12 cellular contexts compared by ENCODE assay signal in genomic region chr2:170950221-170950737, GRCh38. TPM values are rescaled to one million over a fixed set of nuclear protein-coding genes. Genes with fewer than 3 reads are reported as not detected.
DNase-seq lines count a peak whose midpoint lies in the region; ATAC-seq and TF ChIP-seq lines count a peak whose summit lies in the region.
"Had no signal": no experiment of that assay in that cellular context is flagged by ENCODE, and none has a peak within 500 bp of the region (broad histone marks: within the 10 kb centered on the region; RNA-seq: fewer than 3 reads in every experiment).

No MANE protein-coding gene starts in this region.

- no peak overlapping the region for H3K9ac ChIP-seq in OCI-LY3 (ENCODE audit: low read length)
- H3K9ac ChIP-seq: BLaER1 had no signal

- H2AFZ ChIP-seq in OCI-LY3 (ENCODE audit: low read depth, low read length), result no peak overlapping the region

- no peak for TF ChIP-seq EP300 in stomach (IDR thresholded peaks at IDR 0.05)

- H3K36me3 ChIP-seq in OCI-LY3 (replicated peaks; ENCODE audit: low read depth, low read length) (peaks cover 57% of the 10 kb centered on the region), stomach (peaks cover 58 to 65% (median 60%) of the 10 kb centered on the region in 4 donors)

- no peaks in the 10 kb centered on the region for H3K9me3 ChIP-seq in OCI-LY3 (ENCODE audit: insufficient read depth, low read length)
- no peaks in the 10 kb centered on the region for H3K9me3 ChIP-seq in stomach
- H3K9me3 ChIP-seq: BLaER1 had no signal

- DNase-seq in GM12865 (ENCODE audit: low read depth), result peak; percentile 71
- DNase-seq in stomach, result no peak
- no peak for DNase-seq in medulla oblongata (ENCODE audit: extremely low spot score)
- DNase-seq in hypothalamus (lab: John Stamatoyannopoulos, UW), result no peak
- no peak for DNase-seq in NCI-H128 (lab: John Stamatoyannopoulos, UW; ENCODE audit: unreplicated experiment)
- DNase-seq: activated CD4-positive, alpha-beta T cell treated with anti-CD3 and anti-CD28 coated beads, Interleukin-2, amount 50 U/mL, for 1 hour; mesenchymal stem cell; NCI-H1694 had no signal

- H4K20me1 ChIP-seq in OCI-LY3 (ENCODE audit: insufficient read depth, low read length), result peaks cover 43% of the 10 kb centered on the region

- H3K27me3 ChIP-seq in OCI-LY3 (ENCODE audit: low read depth, low read length), result no peaks in the 10 kb centered on the region
- no peaks in the 10 kb centered on the region for H3K27me3 ChIP-seq in stomach
- H3K27me3 ChIP-seq: BLaER1 had no signal

- TF ChIP-seq CTCF in GM12865 (IDR thresholded peaks at IDR 0.05; ENCODE audit: insufficient read depth, low read depth, low read length, missing control alignments), result no peak
- TF ChIP-seq CTCF in OCI-LY3 (IDR thresholded peaks at IDR 0.05; ENCODE audit: low read depth, low read length), result no peak
- no peak for TF ChIP-seq CTCF in stomach (IDR thresholded peaks at IDR 0.05)

- peak overlapping the region; percentile 70 for H3K27ac ChIP-seq in OCI-LY3 (ENCODE audit: low read length)
- no peak overlapping the region for H3K27ac ChIP-seq in stomach
- H3K27ac ChIP-seq: BLaER1 had no signal

- peaks cover 39% of the 10 kb centered on the region for H3K79me2 ChIP-seq in OCI-LY3 (ENCODE audit: low read length)

- H3K4me1 ChIP-seq in OCI-LY3 (ENCODE audit: low read length), result peaks cover 24% of the 10 kb centered on the region
- H3K4me1 ChIP-seq in stomach, result peaks cover 0 to 15% (median 5%) of the 10 kb centered on the region in 4 donors
- H3K4me1 ChIP-seq: BLaER1 had no signal

- intact Hi-C loops in stomach (cut with DNase I; ENCODE audit: low total_unique reads), result no loop called here

- no peak overlapping the region for H3K4me3 ChIP-seq in GM12865 (ENCODE audit: low read depth, low read length)
- H3K4me3 ChIP-seq in OCI-LY3 (ENCODE audit: low read length), result peak overlapping the region; percentile 5; the same call in 1 of the 2 replicates
- H3K4me3 ChIP-seq in stomach, result no peak overlapping the region
- H3K4me3 ChIP-seq: BLaER1 had no signal

- peak; percentile 76 for ATAC-seq in GM19463 (IDR thresholded peaks at IDR 0.05; ENCODE audit: unreplicated experiment)
- ATAC-seq in HG03025 (IDR thresholded peaks at IDR 0.05; ENCODE audit: low FRiP score, unreplicated experiment), result peak; percentile 85

- no peak for TF ChIP-seq POLR2A in stomach (IDR thresholded peaks at IDR 0.05)

- H3K4me2 ChIP-seq in OCI-LY3 (ENCODE audit: low read length), result peak overlapping the region; percentile 60
- H3K4me2 ChIP-seq: BLaER1 had no signal

- 82 to 93% (median 91%) methylated on average over 3 of the region's 3 CpGs for WGBS in stomach, 5 donors

RNA-seq across cellular contexts. Expression of gene GORASP2, which starts 21.2 kb away (rescaled TPM):
- 100 to 1,000 TPM in 2 of 5 donors, 10 to 100 TPM in 2, 1 to 10 TPM in 1; 9.9 to 141 (median 48.8) TPM for total RNA-seq in stomach
- 10 to 100 TPM; 24.6 to 36.5 (median 31.0) TPM for polyA plus RNA-seq in stomach
